Comparison of ENCODE assay signal across 17 cellular contexts in genomic region chr21:16407403-16408279, GRCh38.
DNase-seq lines count a peak whose midpoint lies in the region; ATAC-seq, FAIRE-seq and TF ChIP-seq lines count a peak whose summit lies in the region.
"Had no signal": no experiment of that assay in that cellular context is flagged by ENCODE, and none has a peak within 500 bp of the region (broad histone marks: within the 10 kb centered on the region; RNA-seq: fewer than 3 reads in every experiment).

No MANE protein-coding gene starts in this region.

- no peaks in the 10 kb centered on the region for H3K36me3 ChIP-seq in HepG2 (replicated peaks in 1 of 2; ENCODE audit: control insufficient read depth in 1 of 2, insufficient read depth in 2 of 2, low read length in 2 of 2)
- H3K36me3 ChIP-seq in tibial artery, result no peaks in the 10 kb centered on the region
- H3K36me3 ChIP-seq: heart left ventricle had no signal

- H3K4me1 Mint-ChIP-seq in activated naive CD4-positive, alpha-beta T cell treated with anti-CD3 and anti-CD28 coated beads, Interleukin-2, amount 10 ng/mL, durations not matched to agents 7 days and 5 days, result no peaks in the 10 kb centered on the region
- H3K4me1 Mint-ChIP-seq: activated CD4-positive, alpha-beta T cell treated with anti-CD3 and anti-CD28 coated beads for 36 hours; CD4-positive, CD25-positive, alpha-beta regulatory T cell; stimulated activated memory B cell treated with anti-CD40 and anti-IgM and Interleukin-4, amounts not matched to agents 10 μg/mL and 1 μg/mL and 100 μg/mL, for 72 hours had no signal

- no peak overlapping the region for H3K4me2 ChIP-seq in HepG2 (ENCODE audit: low read depth, low read length)

- TF ChIP-seq RAD21 in HepG2 (CRISPR knock-in tag; IDR thresholded peaks at IDR 0.05), result no peak

- no peak for TF ChIP-seq POLR2A in HepG2 (IDR thresholded peaks at IDR 0.05; ENCODE audit: insufficient read depth in 1 of 2, low read depth in 2 of 2, low read length in 2 of 2)

- H3K9me3 ChIP-seq in HepG2 (ENCODE audit: low read length), result no peaks in the 10 kb centered on the region
- H3K9me3 ChIP-seq in tibial artery, result peaks cover 0 to 3% (median 3%) of the 10 kb centered on the region in 3 donors

- CTCF ChIA-PET in activated naive CD4-positive, alpha-beta T cell treated with anti-CD3 and anti-CD28 coated beads, Interleukin-2, amount 10 ng/mL, durations not matched to agents 7 days and 5 days (lab: Charles Lee), result no interaction called here
- CTCF ChIA-PET in HepG2 (lab: Yijun Ruan, JAX; ENCODE audit: low intra/inter-chr PET ratio, low total read pairs), result no interaction called here

- POLR2A ChIA-PET in HepG2 (lab: Yijun Ruan, JAX), result no interaction called here

- in situ Hi-C loops in HepG2 (cut with HindIII; ENCODE audit: extremely low pct_ligation_motif_present, low pct_unique_long_range_greater_than_20kb), result no loop called here

- DNase-seq in activated naive CD4-positive, alpha-beta T cell treated with anti-CD3 and anti-CD28 coated beads, Interleukin-2, amount 10 ng/mL, durations not matched to agents 7 days and 5 days, result no peak
- no peak for DNase-seq in activated naive CD4-positive, alpha-beta T cell (lab: John Stamatoyannopoulos, UW)
- DNase-seq in HepG2 (ENCODE audit: low spot score) (no peak), tibial artery (no peak), mesenteric fat pad (ENCODE audit: low spot score) (no peak)
- DNase-seq: activated CD4-positive, alpha-beta T cell treated with anti-CD3 and anti-CD28 coated beads for 36 hours; CD4-positive, CD25-positive, alpha-beta regulatory T cell; effector CD4-positive, alpha-beta T cell; heart left ventricle; KG1; NCI-H1417 had no signal

- TF ChIP-seq CTCF in VCaP (conservative IDR thresholded peaks at IDR 0.05) (no peak), HepG2 (CRISPR knock-in tag; IDR thresholded peaks at IDR 0.05) (no peak), tibial artery (IDR thresholded peaks at IDR 0.05) (no peak)

- peak overlapping the region; percentile 31 for H3K27ac ChIP-seq in VCaP
- no peak overlapping the region for H3K27ac ChIP-seq in HepG2 (ENCODE audit: extremely low read length, insufficient read depth, low read length)
- H3K27ac ChIP-seq in tibial artery, result peak overlapping the region; percentile 1 to 19
- H3K27ac ChIP-seq: heart left ventricle had no signal

- no peaks in the 10 kb centered on the region for H4K20me1 ChIP-seq in HepG2 (ENCODE audit: insufficient read depth, low read length)

- TF ChIP-seq EP300 in HepG2 (IDR thresholded peaks at IDR 0.05; ENCODE audit: low read depth in 2 of 2, low read length in 2 of 2), result no peak
- TF ChIP-seq EP300 in HepG2 (CRISPR knock-in tag; IDR thresholded peaks at IDR 0.05; ENCODE audit: borderline replicate concordance), result no peak

- no peak overlapping the region for H2AFZ ChIP-seq in HepG2 (ENCODE audit: low read length)

- no peak overlapping the region for H3K9ac ChIP-seq in HepG2 (ENCODE audit: insufficient read depth, low read depth, low read length)

- no peak overlapping the region for H3K4me3 Mint-ChIP-seq in activated naive CD4-positive, alpha-beta T cell treated with anti-CD3 and anti-CD28 coated beads, Interleukin-2, amount 10 ng/mL, durations not matched to agents 7 days and 5 days
- H3K4me3 Mint-ChIP-seq: activated CD4-positive, alpha-beta T cell treated with anti-CD3 and anti-CD28 coated beads for 36 hours; CD4-positive, CD25-positive, alpha-beta regulatory T cell; stimulated activated memory B cell treated with anti-CD40 and anti-IgM and Interleukin-4, amounts not matched to agents 10 μg/mL and 1 μg/mL and 100 μg/mL, for 72 hours; T-helper 1 cell treated with Interleukin-12 subunit alpha and Interleukin-12 subunit beta and Interleukin-4 antibody, amounts not matched to agents 30 μg/mL and 1 μg/mL, for 36 hours had no signal

- no peaks in the 10 kb centered on the region for H3K9me3 Mint-ChIP-seq in activated naive CD4-positive, alpha-beta T cell treated with anti-CD3 and anti-CD28 coated beads, Interleukin-2, amount 10 ng/mL, durations not matched to agents 7 days and 5 days

- H3K4me3 ChIP-seq in HepG2 (replicated peaks in 1 of 3; ENCODE audit: insufficient read depth in 1 of 3, low read depth in 2 of 3, low read length in 3 of 3), result no peak overlapping the region
- peak overlapping the region in 1 of 2 donors; percentile 10 for H3K4me3 ChIP-seq in tibial artery
- H3K4me3 ChIP-seq: heart left ventricle had no signal

- H3K27me3 ChIP-seq in HepG2 (ENCODE audit: control insufficient read depth in 1 of 2, insufficient read depth in 2 of 2, low read length in 2 of 2), result no peaks in the 10 kb centered on the region
- H3K27me3 ChIP-seq in tibial artery, result no peaks in the 10 kb centered on the region
- H3K27me3 ChIP-seq: heart left ventricle had no signal

- peak overlapping the region; percentile 45 for H3K27ac Mint-ChIP-seq in activated naive CD4-positive, alpha-beta T cell treated with anti-CD3 and anti-CD28 coated beads, Interleukin-2, amount 10 ng/mL, durations not matched to agents 7 days and 5 days
- H3K27ac Mint-ChIP-seq: activated CD4-positive, alpha-beta T cell treated with anti-CD3 and anti-CD28 coated beads for 36 hours; activated naive CD4-positive, alpha-beta T cell treated with anti-CD3 and anti-CD28 coated beads, Interleukin-2, amount 50 U/mL, for 72 hours; CD4-positive, CD25-positive, alpha-beta regulatory T cell; stimulated activated memory B cell treated with anti-CD40 and anti-IgM and Interleukin-4, amounts not matched to agents 10 μg/mL and 1 μg/mL and 100 μg/mL, for 72 hours; T-helper 1 cell treated with Interleukin-12 subunit alpha and Interleukin-12 subunit beta and Interleukin-4 antibody, amounts not matched to agents 30 μg/mL and 1 μg/mL, for 36 hours had no signal

- no peaks in the 10 kb centered on the region for H3K4me1 ChIP-seq in HepG2 (ENCODE audit: insufficient read depth, low read length)
- H3K4me1 ChIP-seq in tibial artery, result peaks cover 0 to 20% (median 6%) of the 10 kb centered on the region in 4 donors

- H3K27me3 Mint-ChIP-seq in activated naive CD4-positive, alpha-beta T cell treated with anti-CD3 and anti-CD28 coated beads, Interleukin-2, amount 10 ng/mL, durations not matched to agents 7 days and 5 days, result no peaks in the 10 kb centered on the region
- H3K27me3 Mint-ChIP-seq: activated CD4-positive, alpha-beta T cell treated with anti-CD3 and anti-CD28 coated beads for 36 hours; CD4-positive, CD25-positive, alpha-beta regulatory T cell; stimulated activated memory B cell treated with anti-CD40 and anti-IgM and Interleukin-4, amounts not matched to agents 10 μg/mL and 1 μg/mL and 100 μg/mL, for 72 hours had no signal

- no peaks in the 10 kb centered on the region for H3K36me3 Mint-ChIP-seq in activated naive CD4-positive, alpha-beta T cell treated with anti-CD3 and anti-CD28 coated beads, Interleukin-2, amount 10 ng/mL, durations not matched to agents 7 days and 5 days
- H3K36me3 Mint-ChIP-seq: activated naive CD4-positive, alpha-beta T cell treated with anti-CD3 and anti-CD28 coated beads, Interleukin-2, amount 50 U/mL, for 72 hours; CD4-positive, CD25-positive, alpha-beta regulatory T cell; stimulated activated memory B cell treated with anti-CD40 and anti-IgM and Interleukin-4, amounts not matched to agents 10 μg/mL and 1 μg/mL and 100 μg/mL, for 72 hours had no signal

- intact Hi-C loops in HepG2 (cut with micrococcal nuclease; ENCODE audit: unreplicated experiment) (no loop called here), tibial artery (cut with DNase I; ENCODE audit: low total_unique reads) (no loop called here)

- ATAC-seq in HepG2 (no peak), HG02798 (IDR thresholded peaks at IDR 0.05; ENCODE audit: poor library complexity, unreplicated experiment) (no peak), HG03342 (IDR thresholded peaks at IDR 0.05; ENCODE audit: unreplicated experiment) (no peak)
- ATAC-seq: activated CD4-positive, alpha-beta T cell treated with anti-CD3 and anti-CD28 coated beads for 36 hours; activated naive CD4-positive, alpha-beta T cell treated with anti-CD3 and anti-CD28 coated beads, Interleukin-2, amount 50 U/mL, for 72 hours; stimulated activated memory B cell treated with anti-CD40 and anti-IgM and Interleukin-4, amounts not matched to agents 10 μg/mL and 1 μg/mL and 100 μg/mL, for 72 hours had no signal

- BruUV-seq in HepG2 (replicated peaks; lab: Mats Ljungman, UMichigan), result no TSS peak

- no peaks in the 10 kb centered on the region for H3K79me2 ChIP-seq in HepG2 (ENCODE audit: insufficient read depth, low read length)

- no peak for FAIRE-seq in HepG2 (lab: Jason Lieb, UNC)

- WGBS in HepG2 (ENCODE audit: low lambda C conversion rate), result 37% methylated on average over 2 of the region's 2 CpGs

TF ChIP-seq in HepG2, 621 proteins besides CTCF, POLR2A, EP300 and RAD21:
- TF ChIP-seq, protein P1, sequence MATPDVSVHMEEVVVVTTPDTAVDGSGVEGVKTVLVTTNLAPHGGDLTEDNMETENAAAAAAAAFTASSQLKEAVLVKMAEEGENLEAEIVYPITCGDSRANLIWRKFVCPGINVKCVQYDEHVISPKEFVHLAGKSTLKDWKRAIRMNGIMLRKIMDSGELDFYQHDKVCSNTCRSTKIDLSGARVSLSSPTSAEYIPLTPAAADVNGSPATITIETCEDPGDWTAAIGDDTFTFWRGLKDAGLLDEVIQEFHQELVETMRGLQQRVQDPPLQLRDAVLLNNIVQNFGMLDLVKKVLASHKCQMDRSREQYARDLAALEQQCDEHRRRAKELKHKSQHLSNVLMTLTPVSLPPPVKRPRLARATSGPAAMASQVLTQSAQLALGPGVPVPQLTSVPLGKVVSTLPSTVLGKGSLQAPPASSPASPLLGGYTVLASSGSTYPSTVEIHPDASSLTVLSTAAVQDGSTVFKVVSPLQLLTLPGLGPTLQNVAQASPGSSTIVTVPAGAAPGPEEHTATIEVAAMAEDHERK (CRISPR knock-in tag; IDR thresholded peaks at IDR 0.05; ENCODE audit: low read depth), result no peak
- peak; percentile 88 for TF ChIP-seq SRSF9 (IDR thresholded peaks at IDR 0.05; ENCODE audit: borderline replicate concordance, insufficient read depth, low read depth, low read length, poor library complexity, severe bottlenecking)
- TF ChIP-seq U2AF2 (IDR thresholded peaks at IDR 0.05; ENCODE audit: low read depth, low read length), result 0 out of 2 replicates have a peak, but pooled peaks have one; percentile 71
